ENCODE assay signal across 8 cellular contexts in the genomic region with DNA sequence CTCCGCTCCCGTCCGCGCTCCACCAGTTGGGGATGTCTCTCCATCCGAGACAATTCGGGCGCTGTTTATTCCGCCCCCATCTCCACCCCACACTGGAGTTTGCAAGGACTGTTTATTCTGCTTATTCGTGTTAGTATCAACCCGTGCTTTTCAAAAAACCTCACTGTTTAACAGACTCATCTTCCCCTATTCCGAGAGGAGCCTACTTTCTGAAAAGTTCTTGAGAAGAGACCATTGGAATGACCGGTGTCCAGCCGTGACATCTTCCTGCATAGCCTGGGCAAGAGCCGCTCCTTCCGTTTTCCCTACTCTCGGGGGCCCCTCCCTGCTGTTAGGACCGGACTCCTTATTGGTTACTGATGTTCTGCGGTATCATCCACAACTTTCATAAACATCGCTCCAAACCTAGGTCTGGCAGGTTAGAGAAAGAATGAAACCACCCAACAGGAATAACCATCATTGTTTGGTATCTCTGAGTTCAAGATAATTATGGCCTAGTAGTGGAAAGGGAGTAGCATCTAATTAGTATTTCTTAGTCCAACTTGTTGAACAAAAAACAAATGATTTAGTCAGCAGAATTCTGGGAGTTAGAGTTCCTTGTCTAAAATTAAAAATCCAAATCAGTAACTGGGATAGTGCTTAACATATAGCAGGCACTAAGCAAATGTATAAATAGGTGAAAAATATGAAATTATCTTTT. TPM values are rescaled to one million over a fixed set of nuclear protein-coding genes. Genes with fewer than 3 reads are reported as not detected.
DNase-seq lines count a peak whose midpoint lies in the region; ATAC-seq and TF ChIP-seq lines count a peak whose summit lies in the region.

No MANE protein-coding gene starts in this region.

- H3K9ac ChIP-seq in mammary epithelial cell (ENCODE audit: insufficient read depth, low read length): peak overlapping the region; percentile 99

- peak overlapping the region; percentile 90 for H2AFZ ChIP-seq in mammary epithelial cell (ENCODE audit: low read depth, low read length)

- H3K4me2 ChIP-seq in mammary epithelial cell (ENCODE audit: insufficient read depth, low read depth, low read length): peak overlapping the region; percentile 87

- dilution Hi-C loops in mammary epithelial cell (cut with HindIII; ENCODE audit: low sequenced_read_pairs): no loop called here

- H3K27me3 ChIP-seq in GM06990 (replicated peaks; ENCODE audit: control insufficient read depth, insufficient read depth, low read length) (no peaks in the 10 kb centered on the region), mammary epithelial cell (ENCODE audit: insufficient read depth, low read length) (no peaks in the 10 kb centered on the region)

- H3K4me1 Mint-ChIP-seq in T-helper 1 cell treated with Interleukin-12 subunit alpha and Interleukin-12 subunit beta and Interleukin-4 antibody, amounts not matched to agents 30 μg/mL and 1 μg/mL, for 36 hours (ENCODE audit: low read depth): peaks cover 25% of the 10 kb centered on the region

- no peaks in the 10 kb centered on the region for H3K9me3 Mint-ChIP-seq in T-helper 1 cell treated with Interleukin-12 subunit alpha and Interleukin-12 subunit beta and Interleukin-4 antibody, amounts not matched to agents 30 μg/mL and 1 μg/mL, for 36 hours

- H3K27me3 Mint-ChIP-seq in T-helper 1 cell treated with Interleukin-12 subunit alpha and Interleukin-12 subunit beta and Interleukin-4 antibody, amounts not matched to agents 30 μg/mL and 1 μg/mL, for 36 hours (ENCODE audit: low read depth): no peaks in the 10 kb centered on the region

- peaks cover 10% of the 10 kb centered on the region for H3K4me1 ChIP-seq in mammary epithelial cell (ENCODE audit: insufficient read depth, low read length)

- H3K4me3 Mint-ChIP-seq in T-helper 1 cell treated with Interleukin-12 subunit alpha and Interleukin-12 subunit beta and Interleukin-4 antibody, amounts not matched to agents 30 μg/mL and 1 μg/mL, for 36 hours: peak overlapping the region; percentile 98

- CTCF ChIA-PET in mammary epithelial cell (lab: Charles Lee; ENCODE audit: low non-redundant PET): interaction anchor here (0.5 to 0.7 kb wide), 2 partner anchors 13 to 131 kb away, joined by 3 to 4 read pairs; no protein-coding TSS in a partner anchor

- no peaks in the 10 kb centered on the region for H4K20me1 ChIP-seq in mammary epithelial cell (ENCODE audit: insufficient read depth, low read length)

- WGBS in mammary epithelial cell (ENCODE audit: low coverage, missing lambda C conversion rate): 0% methylated on average over 14 of the region's 19 CpGs

- no peak for TF ChIP-seq CTCF in GM06990 (IDR thresholded peaks at IDR 0.05; ENCODE audit: insufficient read depth, low read length, poor library complexity, severe bottlenecking)
- TF ChIP-seq CTCF in mammary epithelial cell (conservative IDR thresholded peaks at IDR 0.05 in 1 of 2, IDR thresholded peaks at IDR 0.05 in 1 of 2; ENCODE audit: extremely low read depth in 1 of 2, insufficient read depth in 1 of 2, low read depth in 1 of 2, low read length in 2 of 2): no peak

- peak; percentile 48 for DNase-seq in GM06990 (ENCODE audit: extremely low read depth, insufficient read length)
- DNase-seq in NCI-H128 (lab: John Stamatoyannopoulos, UW; ENCODE audit: unreplicated experiment): peak; percentile 32
- peak; percentile 87 for DNase-seq in mammary epithelial cell
- DNase-seq in sciatic nerve (ENCODE audit: low spot score): peak; percentile 85

- peaks cover 40% of the 10 kb centered on the region for H3K79me2 ChIP-seq in mammary epithelial cell (ENCODE audit: insufficient read depth, low read length)

- H3K4me3 ChIP-seq in GM06990 (replicated peaks; ENCODE audit: low read depth, low read length): peak overlapping the region; percentile 93
- peak overlapping the region; percentile 75 to 89 (median 81) for H3K4me3 ChIP-seq in mammary epithelial cell (replicated peaks in 1 of 3; ENCODE audit: insufficient read depth in 1 of 3, low read depth in 2 of 3, low read length in 3 of 3)
- H3K4me3 ChIP-seq in iPS-11a (ENCODE audit: low read depth, low read length): peak overlapping the region; percentile 92

- BruUV-seq in mammary epithelial cell (replicated peaks; lab: Mats Ljungman, UMichigan): TSS peak; percentile 87

- in situ Hi-C loops in mammary epithelial cell (cut with MboI; ENCODE audit: low sequenced_read_pairs in 2 of 2): loop anchor here in 1 of 2 donors (10.0 kb wide), 1 partner anchor 52 kb away; a partner anchor contains a TSS

- no peaks in the 10 kb centered on the region for H3K9me3 ChIP-seq in mammary epithelial cell (replicated peaks; ENCODE audit: insufficient read depth, low read length)

- H3K36me3 ChIP-seq in GM06990 (ENCODE audit: control insufficient read depth, insufficient read depth, low read length) (no peaks in the 10 kb centered on the region; the same call in 1 of the 2 replicates), mammary epithelial cell (ENCODE audit: insufficient read depth, low read length) (no peaks in the 10 kb centered on the region)

- peak overlapping the region; percentile 98 for H3K27ac Mint-ChIP-seq in T-helper 1 cell treated with Interleukin-12 subunit alpha and Interleukin-12 subunit beta and Interleukin-4 antibody, amounts not matched to agents 30 μg/mL and 1 μg/mL, for 36 hours

- peak overlapping the region; percentile 96 for H3K27ac ChIP-seq in mammary epithelial cell (ENCODE audit: insufficient read depth, low read depth, low read length)

- intact Hi-C loops in mammary epithelial cell (cut with micrococcal nuclease) (loop anchor here (2.0 kb wide), 1 partner anchor 152 kb away; no protein-coding TSS in a partner anchor), sciatic nerve (cut with DNase I) (no loop called here)

- H3K36me3 Mint-ChIP-seq in T-helper 1 cell treated with Interleukin-12 subunit alpha and Interleukin-12 subunit beta and Interleukin-4 antibody, amounts not matched to agents 30 μg/mL and 1 μg/mL, for 36 hours (ENCODE audit: low read depth): peaks cover 18% of the 10 kb centered on the region

- ATAC-seq in HG02588 (IDR thresholded peaks at IDR 0.05; ENCODE audit: unreplicated experiment) (peak; percentile 32), sciatic nerve (peak; percentile 83), HG03521 (IDR thresholded peaks at IDR 0.05; ENCODE audit: unreplicated experiment) (no peak)

RNA-seq across cellular contexts. Expression of a gene that starts 0.8 kb away (rescaled TPM):
- total RNA-seq in mammary epithelial cell: 10 to 100 TPM; 41.3 to 46.9 TPM
- 17.7 TPM for polyA plus RNA-seq in mammary epithelial cell
- 41.8 TPM for polyA minus RNA-seq in mammary epithelial cell
- 78.0 TPM for total RNA-seq in sciatic nerve

RNA-seq across cellular contexts. Expression of a gene that starts 34.6 kb away (rescaled TPM):
- not detected for total RNA-seq in mammary epithelial cell
- 0.01 TPM for polyA plus RNA-seq in mammary epithelial cell
- polyA minus RNA-seq in mammary epithelial cell: not detected
- total RNA-seq in sciatic nerve: not detected

RNA-seq across cellular contexts. Expression of a gene that starts 55.2 kb away (rescaled TPM):
- total RNA-seq in mammary epithelial cell (10 to 100 TPM; 14.5 to 52.2 TPM), sciatic nerve (40.8 TPM)
- 20.6 TPM for polyA plus RNA-seq in mammary epithelial cell
- 5.2 TPM for polyA minus RNA-seq in mammary epithelial cell

Comparison
In these comparisons a context has a peak if more than half of its experiments do, and no peak if none do; other contexts are left out.
1. DNase-seq: peak in every context shown above with its lines; median percentile 87 in mammary epithelial cell; 85 in sciatic nerve; 48 in GM06990; 32 in NCI-H128.